Comparison of ENCODE assay signal across 15 cellular contexts in the genomic region with DNA sequence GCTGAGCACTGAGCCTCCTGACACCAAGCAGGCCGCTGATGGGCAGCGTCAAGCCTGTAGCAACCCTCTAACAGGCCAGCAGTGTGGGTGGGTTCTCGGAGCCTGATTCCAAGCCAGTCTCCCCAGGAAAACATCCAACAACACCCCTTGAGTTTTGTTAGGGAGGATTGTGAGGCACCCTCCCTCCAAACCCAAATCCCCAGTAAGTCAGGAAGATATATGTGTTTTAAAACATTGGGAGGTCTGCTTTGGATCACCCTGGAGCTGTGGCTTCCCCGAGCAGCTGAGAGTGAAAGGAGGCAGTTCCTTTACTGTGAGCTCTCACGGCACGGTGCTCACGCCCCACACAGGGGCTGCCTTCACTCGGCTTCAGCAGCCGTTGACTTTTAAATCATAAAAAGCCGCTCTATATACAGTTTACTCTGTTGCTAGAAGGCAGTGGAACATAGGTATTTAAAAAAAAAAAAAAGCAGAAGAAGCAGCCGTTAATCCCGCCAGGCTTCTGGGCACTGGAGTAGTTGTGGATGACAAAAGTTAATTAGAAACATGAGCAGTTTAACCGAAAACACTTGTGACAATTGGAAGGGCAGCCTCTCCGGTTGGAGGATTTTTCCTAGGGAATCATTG.
DNase-seq lines count a peak whose midpoint lies in the region; ATAC-seq, FAIRE-seq and TF ChIP-seq lines count a peak whose summit lies in the region.
"Had no signal": no experiment of that assay in that cellular context is flagged by ENCODE, and none has a peak within 500 bp of the region (broad histone marks: within the 10 kb centered on the region; RNA-seq: fewer than 3 reads in every experiment).

No MANE protein-coding gene starts in this region.

- DNase-seq in AG10803 (ENCODE audit: low read depth) (peak; percentile 85), NCI-H526 treated with DMSO at 0.1 percent for 48 hours (lab: John Stamatoyannopoulos, UW) (peak; percentile 22), fibroblast of the aortic adventitia (ENCODE audit: low read depth) (peak; percentile 85), retina (peak; percentile 53), NCI-H1048 (lab: John Stamatoyannopoulos, UW) (no peak), RCC 7860 (ENCODE audit: low spot score) (no peak)
- DNase-seq in activated naive CD8-positive, alpha-beta T cell treated with anti-CD3 and anti-CD28 coated beads, Interleukin-2, amount 50 U/mL, for 24 hours: no peak
- DNase-seq: activated CD8-positive, alpha-beta memory T cell treated with anti-CD3 and anti-CD28 coated beads for 24 hours; CD8-positive, alpha-beta T cell; endodermal cell; NCI-H524 treated with DMSO at 0.1 percent for 48 hours; stimulated activated CD4-positive, alpha-beta T cell treated with anti-CD3 and anti-CD28 coated beads, Interleukin-2, amount 100 ng/mL, for 24 hours; stimulated activated naive CD8-positive, alpha-beta T cell treated with anti-CD3 and anti-CD28 coated beads, Interleukin-15, Interleukin-2, amounts not matched to agents 100 U/mL and 50 U/mL, for 24 hours had no signal

- no peak overlapping the region for H3K27ac Mint-ChIP-seq in activated naive CD8-positive, alpha-beta T cell treated with anti-CD3 and anti-CD28 coated beads, Interleukin-2, amount 50 U/mL, for 24 hours
- H3K27ac Mint-ChIP-seq: CD8-positive, alpha-beta T cell; endodermal cell; natural killer cell treated with Interleukin-12 subunit alpha and Interleukin-12 subunit beta and Interleukin-15 and Interleukin-18, amount 100 ng/mL, for 72 hours had no signal

- H3K4me3 ChIP-seq in AG10803 (ENCODE audit: low read length) (peak overlapping the region; percentile 46), fibroblast of the aortic adventitia (ENCODE audit: low read depth, low read length) (peak overlapping the region; percentile 57)

- no peak for FAIRE-seq in RCC 7860 (lab: Jason Lieb, UNC)

- H3K36me3 Mint-ChIP-seq in activated naive CD8-positive, alpha-beta T cell treated with anti-CD3 and anti-CD28 coated beads, Interleukin-2, amount 50 U/mL, for 24 hours (ENCODE audit: low read depth): no peaks in the 10 kb centered on the region
- H3K36me3 Mint-ChIP-seq: CD8-positive, alpha-beta T cell; natural killer cell treated with Interleukin-12 subunit alpha and Interleukin-12 subunit beta and Interleukin-15 and Interleukin-18, amount 100 ng/mL, for 72 hours had no signal

- no peaks in the 10 kb centered on the region for H3K9me3 Mint-ChIP-seq in activated naive CD8-positive, alpha-beta T cell treated with anti-CD3 and anti-CD28 coated beads, Interleukin-2, amount 50 U/mL, for 24 hours
- H3K9me3 Mint-ChIP-seq: CD8-positive, alpha-beta T cell; endodermal cell; natural killer cell treated with Interleukin-12 subunit alpha and Interleukin-12 subunit beta and Interleukin-15 and Interleukin-18, amount 100 ng/mL, for 72 hours had no signal

- no peak for ATAC-seq in GM18867 (IDR thresholded peaks at IDR 0.05; ENCODE audit: unreplicated experiment)
- ATAC-seq in activated naive CD8-positive, alpha-beta T cell treated with anti-CD3 and anti-CD28 coated beads, Interleukin-2, amount 50 U/mL, for 24 hours: no peak
- ATAC-seq: CD8-positive, alpha-beta T cell; natural killer cell treated with Interleukin-12 subunit alpha and Interleukin-12 subunit beta and Interleukin-15 and Interleukin-18, amount 100 ng/mL, for 72 hours; stimulated activated naive CD8-positive, alpha-beta T cell treated with anti-CD3 and anti-CD28 coated beads, Interleukin-15, Interleukin-2, amounts not matched to agents 100 U/mL and 50 U/mL, for 24 hours had no signal

- no peak overlapping the region for H3K4me3 Mint-ChIP-seq in activated naive CD8-positive, alpha-beta T cell treated with anti-CD3 and anti-CD28 coated beads, Interleukin-2, amount 50 U/mL, for 24 hours
- H3K4me3 Mint-ChIP-seq: CD8-positive, alpha-beta T cell; endodermal cell; natural killer cell treated with Interleukin-12 subunit alpha and Interleukin-12 subunit beta and Interleukin-15 and Interleukin-18, amount 100 ng/mL, for 72 hours had no signal

- H3K4me1 Mint-ChIP-seq in activated naive CD8-positive, alpha-beta T cell treated with anti-CD3 and anti-CD28 coated beads, Interleukin-2, amount 50 U/mL, for 24 hours: no peaks in the 10 kb centered on the region
- H3K4me1 Mint-ChIP-seq: endodermal cell had no signal

- H3K27me3 Mint-ChIP-seq in activated naive CD8-positive, alpha-beta T cell treated with anti-CD3 and anti-CD28 coated beads, Interleukin-2, amount 50 U/mL, for 24 hours: peaks cover 1% of the 10 kb centered on the region

- TF ChIP-seq CTCF in AG10803 (conservative IDR thresholded peaks at IDR 0.05; ENCODE audit: low read length) (no peak), fibroblast of the aortic adventitia (IDR thresholded peaks at IDR 0.05; ENCODE audit: insufficient read depth, low read length) (no peak)

Comparison
In these comparisons a context has a peak if more than half of its experiments do, and no peak if none do; other contexts are left out.
1. DNase-seq: peak in AG10803 (single experiment), NCI-H526 treated with DMSO at 0.1 percent for 48 hours (single experiment), fibroblast of the aortic adventitia (single experiment) and retina (single experiment); none in NCI-H1048 (single experiment), activated naive CD8-positive, alpha-beta T cell treated with anti-CD3 and anti-CD28 coated beads, Interleukin-2, amount 50 U/mL, for 24 hours (single experiment) and RCC 7860 (single experiment).